17 cellular contexts compared by ENCODE assay signal in the genomic region with DNA sequence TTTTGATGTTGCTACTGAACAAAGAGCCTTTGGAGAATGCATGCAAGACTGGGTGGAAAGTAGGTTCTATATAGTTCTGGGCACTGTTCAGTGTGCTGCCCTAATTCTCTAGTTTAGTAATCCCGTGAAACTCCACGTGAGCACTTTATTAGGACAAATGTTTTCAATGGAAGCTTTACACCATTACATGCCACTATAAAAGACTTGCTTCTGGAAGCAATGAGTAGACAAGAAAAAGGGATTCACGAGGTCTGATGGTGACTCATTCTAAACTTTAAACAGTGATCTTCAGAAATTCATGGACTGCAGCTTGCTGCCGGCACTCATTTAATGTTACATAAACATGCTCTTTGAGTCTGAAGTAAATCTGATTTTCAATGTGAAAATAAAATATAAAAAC. TPM values are rescaled to one million over a fixed set of nuclear protein-coding genes. Genes with fewer than 3 reads are reported as not detected.
DNase-seq lines count a peak whose midpoint lies in the region; ATAC-seq and TF ChIP-seq lines count a peak whose summit lies in the region.
"Had no signal": no experiment of that assay in that cellular context is flagged by ENCODE, and none has a peak within 500 bp of the region (broad histone marks: within the 10 kb centered on the region; RNA-seq: fewer than 3 reads in every experiment).

No MANE protein-coding gene starts in this region.

- no peak for ATAC-seq in activated T-helper 17 cell treated with anti-CD3 and anti-CD28 coated beads, Interleukin-2, amount 50 U/mL, for 72 hours (replicated peaks)
- no peak for ATAC-seq in left cardiac atrium
- ATAC-seq: esophagus mucosa had no signal

- peaks cover 8% of the 10 kb centered on the region for H3K4me1 ChIP-seq in vagina

- peaks cover 0 to 25% of the 10 kb centered on the region in 2 donors for H3K36me3 ChIP-seq in vagina

- no peaks in the 10 kb centered on the region for H3K27me3 Mint-ChIP-seq in activated naive CD4-positive, alpha-beta T cell treated with anti-CD3 and anti-CD28 coated beads, Interleukin-2, amount 50 U/mL, for 24 hours
- H3K27me3 Mint-ChIP-seq in activated naive CD4-positive, alpha-beta T cell treated with anti-CD3 and anti-CD28 coated beads for 36 hours (ENCODE audit: low read depth): no peaks in the 10 kb centered on the region
- no peaks in the 10 kb centered on the region for H3K27me3 Mint-ChIP-seq in activated T-helper 17 cell treated with anti-CD3 and anti-CD28 coated beads, Interleukin-2, amount 50 U/mL, for 72 hours
- H3K27me3 Mint-ChIP-seq: B cell, naive B cell had no signal

- TF ChIP-seq CTCF in vagina (IDR thresholded peaks at IDR 0.05): no peak

- peak overlapping the region; percentile 71 for H3K27ac ChIP-seq in vagina

- peaks cover 4% of the 10 kb centered on the region for H3K9me3 Mint-ChIP-seq in activated naive CD4-positive, alpha-beta T cell treated with anti-CD3 and anti-CD28 coated beads, Interleukin-2, amount 50 U/mL, for 24 hours
- H3K9me3 Mint-ChIP-seq in activated naive CD4-positive, alpha-beta T cell treated with anti-CD3 and anti-CD28 coated beads for 36 hours: no peaks in the 10 kb centered on the region
- H3K9me3 Mint-ChIP-seq in activated T-helper 17 cell treated with anti-CD3 and anti-CD28 coated beads, Interleukin-2, amount 50 U/mL, for 72 hours: no peaks in the 10 kb centered on the region
- H3K9me3 Mint-ChIP-seq: naive B cell had no signal

- TF ChIP-seq POLR2A in vagina (IDR thresholded peaks at IDR 0.05): no peak

- DNase-seq in activated naive CD4-positive, alpha-beta T cell treated with anti-CD3 and anti-CD28 coated beads for 36 hours: no peak
- DNase-seq in fibroblast of the conjunctiva (ENCODE audit: low read depth) (peak; percentile 43), vagina (ENCODE audit: extremely low spot score in 2 of 2) (no peak), UCSD-AML1 (lab: John Stamatoyannopoulos, UW; ENCODE audit: unreplicated experiment) (no peak), left cardiac atrium (no peak), nucleus accumbens (lab: John Stamatoyannopoulos, UW) (no peak)
- DNase-seq: activated CD4-positive, CD25-positive, alpha-beta regulatory T cell; activated T-cell treated with anti-CD3 and anti-CD28 coated beads, Interleukin-2, amount 50 U/mL, for 48 hours; naive B cell; NCI-H187; NCI-H82; SHP77 treated with DMSO at 0.1 percent for 48 hours had no signal

- peak overlapping the region; percentile 92 for H3K27ac Mint-ChIP-seq in activated naive CD4-positive, alpha-beta T cell treated with anti-CD3 and anti-CD28 coated beads, Interleukin-2, amount 50 U/mL, for 24 hours
- H3K27ac Mint-ChIP-seq in activated naive CD4-positive, alpha-beta T cell treated with anti-CD3 and anti-CD28 coated beads for 36 hours: no peak overlapping the region
- H3K27ac Mint-ChIP-seq in activated T-helper 17 cell treated with anti-CD3 and anti-CD28 coated beads, Interleukin-2, amount 50 U/mL, for 72 hours: peak overlapping the region; percentile 60
- H3K27ac Mint-ChIP-seq: B cell had no signal

- H3K4me3 Mint-ChIP-seq in activated naive CD4-positive, alpha-beta T cell treated with anti-CD3 and anti-CD28 coated beads, Interleukin-2, amount 50 U/mL, for 24 hours: no peak overlapping the region
- no peak overlapping the region for H3K4me3 Mint-ChIP-seq in activated naive CD4-positive, alpha-beta T cell treated with anti-CD3 and anti-CD28 coated beads for 36 hours
- H3K4me3 Mint-ChIP-seq in activated T-helper 17 cell treated with anti-CD3 and anti-CD28 coated beads, Interleukin-2, amount 50 U/mL, for 72 hours: no peak overlapping the region
- H3K4me3 Mint-ChIP-seq: B cell, naive B cell had no signal

- no peaks in the 10 kb centered on the region for H3K27me3 ChIP-seq in vagina

- H3K36me3 Mint-ChIP-seq in activated naive CD4-positive, alpha-beta T cell treated with anti-CD3 and anti-CD28 coated beads, Interleukin-2, amount 50 U/mL, for 24 hours: peaks cover 28% of the 10 kb centered on the region
- H3K36me3 Mint-ChIP-seq in activated naive CD4-positive, alpha-beta T cell treated with anti-CD3 and anti-CD28 coated beads for 36 hours (ENCODE audit: low read depth): peaks cover 20% of the 10 kb centered on the region
- H3K36me3 Mint-ChIP-seq in activated T-helper 17 cell treated with anti-CD3 and anti-CD28 coated beads, Interleukin-2, amount 50 U/mL, for 72 hours (ENCODE audit: low read depth): peaks cover 62% of the 10 kb centered on the region

- H3K9me3 ChIP-seq in vagina: no peaks in the 10 kb centered on the region

- H3K4me1 Mint-ChIP-seq in activated naive CD4-positive, alpha-beta T cell treated with anti-CD3 and anti-CD28 coated beads, Interleukin-2, amount 50 U/mL, for 24 hours: peaks cover 46% of the 10 kb centered on the region
- H3K4me1 Mint-ChIP-seq in activated naive CD4-positive, alpha-beta T cell treated with anti-CD3 and anti-CD28 coated beads for 36 hours (ENCODE audit: low read depth): peaks cover 52% of the 10 kb centered on the region
- H3K4me1 Mint-ChIP-seq in activated T-helper 17 cell treated with anti-CD3 and anti-CD28 coated beads, Interleukin-2, amount 50 U/mL, for 72 hours: peaks cover 32% of the 10 kb centered on the region
- H3K4me1 Mint-ChIP-seq: B cell had no signal

- CTCF ChIA-PET in activated naive CD4-positive, alpha-beta T cell treated with anti-CD3 and anti-CD28 coated beads for 36 hours (lab: Charles Lee): interaction anchor here (1.8 kb wide), 1 partner anchor 16 kb away, joined by 3 read pairs; no protein-coding TSS in a partner anchor

- H3K4me3 ChIP-seq in vagina: no peak overlapping the region

- intact Hi-C loops in activated naive CD4-positive, alpha-beta T cell treated with anti-CD3 and anti-CD28 coated beads for 36 hours (cut with micrococcal nuclease): loop anchor here (5.0 kb wide), 1 partner anchor 57 kb away; no protein-coding TSS in a partner anchor
- intact Hi-C loops in vagina (cut with DNase I): no loop called here
- intact Hi-C loops in left cardiac atrium (cut with DNase I): no loop called here

RNA-seq across cellular contexts. Expression of a gene that starts 22.3 kb away (rescaled TPM):
- total RNA-seq in activated naive CD4-positive, alpha-beta T cell treated with anti-CD3 and anti-CD28 coated beads for 36 hours: 1 to 10 TPM; 4.6 to 4.9 TPM
- 1 to 10 TPM; 6.2 to 8.0 TPM for total RNA-seq in activated T-helper 17 cell treated with anti-CD3 and anti-CD28 coated beads, Interleukin-2, amount 50 U/mL, for 72 hours
- 11.5 TPM for total RNA-seq in vagina
- total RNA-seq in left cardiac atrium: 1 to 10 TPM; 6.8 to 8.5 TPM

RNA-seq across cellular contexts. Expression of a gene that starts 51.1 kb away (rescaled TPM):
- not detected for total RNA-seq in activated naive CD4-positive, alpha-beta T cell treated with anti-CD3 and anti-CD28 coated beads for 36 hours
- total RNA-seq in activated T-helper 17 cell treated with anti-CD3 and anti-CD28 coated beads, Interleukin-2, amount 50 U/mL, for 72 hours: not detected
- total RNA-seq in vagina (not detected), left cardiac atrium (not detected)
- total RNA-seq: B cell, esophagus mucosa, urinary bladder had no signal
